Comparison of ENCODE assay signal across 1 cellular context in the genomic region with DNA sequence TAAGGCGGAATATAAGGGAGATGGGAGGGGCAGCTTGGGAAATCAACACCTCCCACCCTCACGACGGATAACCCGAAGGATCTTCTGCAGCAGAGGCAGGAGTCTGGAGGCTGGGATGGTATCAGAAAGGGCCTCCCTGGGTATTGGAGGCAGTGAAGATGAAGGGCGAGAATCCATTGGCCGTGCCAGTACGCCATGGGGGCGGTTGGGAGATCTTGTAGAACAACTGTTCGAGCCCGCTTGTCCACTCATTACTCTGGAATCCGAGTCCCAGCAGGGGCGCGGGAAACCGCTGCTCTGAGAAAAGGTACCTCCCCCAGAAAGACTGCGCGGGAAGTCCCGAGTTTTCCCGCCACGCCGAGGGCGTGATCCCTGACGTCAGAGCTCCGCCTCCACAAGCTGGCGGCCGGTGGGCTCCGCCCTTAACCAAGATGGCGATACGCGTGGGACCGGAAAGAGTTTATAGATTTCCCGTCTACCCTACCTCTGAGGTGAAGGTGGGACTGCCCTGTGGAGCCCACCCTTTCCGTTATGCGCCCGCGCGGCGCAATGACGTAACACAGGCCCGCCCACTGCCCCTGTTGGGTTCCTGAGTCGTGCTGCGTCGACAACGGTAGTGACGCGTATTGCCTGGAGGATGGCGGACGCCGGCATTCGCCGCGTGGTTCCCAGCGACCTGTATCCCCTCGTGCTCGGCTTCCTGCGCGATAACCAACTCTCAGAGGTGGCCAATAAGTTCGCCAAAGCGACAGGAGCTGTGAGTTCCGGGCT.
A peak's percentile ranks its signal among the peaks of the same experiment; 100 is the strongest.
TF ChIP-seq lines count a peak whose summit lies in the region.

A gene (plus strand): TSS at position 616 of the 771 bp plus-strand sequence. CDS start 22 bp downstream, at position 638.

TF ChIP-seq in SK-N-SH, 30 proteins besides CTCF, POLR2A, EP300 and RAD21 (continued from another document):
- TF ChIP-seq, protein P1, sequence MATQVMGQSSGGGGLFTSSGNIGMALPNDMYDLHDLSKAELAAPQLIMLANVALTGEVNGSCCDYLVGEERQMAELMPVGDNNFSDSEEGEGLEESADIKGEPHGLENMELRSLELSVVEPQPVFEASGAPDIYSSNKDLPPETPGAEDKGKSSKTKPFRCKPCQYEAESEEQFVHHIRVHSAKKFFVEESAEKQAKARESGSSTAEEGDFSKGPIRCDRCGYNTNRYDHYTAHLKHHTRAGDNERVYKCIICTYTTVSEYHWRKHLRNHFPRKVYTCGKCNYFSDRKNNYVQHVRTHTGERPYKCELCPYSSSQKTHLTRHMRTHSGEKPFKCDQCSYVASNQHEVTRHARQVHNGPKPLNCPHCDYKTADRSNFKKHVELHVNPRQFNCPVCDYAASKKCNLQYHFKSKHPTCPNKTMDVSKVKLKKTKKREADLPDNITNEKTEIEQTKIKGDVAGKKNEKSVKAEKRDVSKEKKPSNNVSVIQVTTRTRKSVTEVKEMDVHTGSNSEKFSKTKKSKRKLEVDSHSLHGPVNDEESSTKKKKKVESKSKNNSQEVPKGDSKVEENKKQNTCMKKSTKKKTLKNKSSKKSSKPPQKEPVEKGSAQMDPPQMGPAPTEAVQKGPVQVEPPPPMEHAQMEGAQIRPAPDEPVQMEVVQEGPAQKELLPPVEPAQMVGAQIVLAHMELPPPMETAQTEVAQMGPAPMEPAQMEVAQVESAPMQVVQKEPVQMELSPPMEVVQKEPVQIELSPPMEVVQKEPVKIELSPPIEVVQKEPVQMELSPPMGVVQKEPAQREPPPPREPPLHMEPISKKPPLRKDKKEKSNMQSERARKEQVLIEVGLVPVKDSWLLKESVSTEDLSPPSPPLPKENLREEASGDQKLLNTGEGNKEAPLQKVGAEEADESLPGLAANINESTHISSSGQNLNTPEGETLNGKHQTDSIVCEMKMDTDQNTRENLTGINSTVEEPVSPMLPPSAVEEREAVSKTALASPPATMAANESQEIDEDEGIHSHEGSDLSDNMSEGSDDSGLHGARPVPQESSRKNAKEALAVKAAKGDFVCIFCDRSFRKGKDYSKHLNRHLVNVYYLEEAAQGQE (IDR thresholded peaks at IDR 0.05; ENCODE audit: low read depth, low read length) = no peak
- peak; percentile 17; the same call in 1 of the 2 replicates for TF ChIP-seq TCF12 (IDR thresholded peaks at IDR 0.05)
- TF ChIP-seq FOXM1 (IDR thresholded peaks at IDR 0.05; ENCODE audit: low read depth) = no peak; the same call in 1 of the 2 replicates
- peak; percentile 75 for TF ChIP-seq SIN3A (IDR thresholded peaks at IDR 0.05; ENCODE audit: borderline replicate concordance, low read depth, low read length)
- TF ChIP-seq, protein P2, sequence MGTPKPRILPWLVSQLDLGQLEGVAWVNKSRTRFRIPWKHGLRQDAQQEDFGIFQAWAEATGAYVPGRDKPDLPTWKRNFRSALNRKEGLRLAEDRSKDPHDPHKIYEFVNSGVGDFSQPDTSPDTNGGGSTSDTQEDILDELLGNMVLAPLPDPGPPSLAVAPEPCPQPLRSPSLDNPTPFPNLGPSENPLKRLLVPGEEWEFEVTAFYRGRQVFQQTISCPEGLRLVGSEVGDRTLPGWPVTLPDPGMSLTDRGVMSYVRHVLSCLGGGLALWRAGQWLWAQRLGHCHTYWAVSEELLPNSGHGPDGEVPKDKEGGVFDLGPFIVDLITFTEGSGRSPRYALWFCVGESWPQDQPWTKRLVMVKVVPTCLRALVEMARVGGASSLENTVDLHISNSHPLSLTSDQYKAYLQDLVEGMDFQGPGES (IDR thresholded peaks at IDR 0.05; ENCODE audit: low read depth, low read length) = no peak
- peak; percentile 95 for TF ChIP-seq GABPA (IDR thresholded peaks at IDR 0.05; ENCODE audit: low read depth)
- peak; percentile 92 for TF ChIP-seq CHD2 (IDR thresholded peaks at IDR 0.05; ENCODE audit: low read length, partially characterized antibody)
- TF ChIP-seq FOSL2 (IDR thresholded peaks at IDR 0.05; ENCODE audit: borderline replicate concordance, low read depth) = peak; percentile 55
- TF ChIP-seq POLR2AphosphoS5 (IDR thresholded peaks at IDR 0.05; ENCODE audit: low read depth, low read length) = peak; percentile 98
- TF ChIP-seq JUND (IDR thresholded peaks at IDR 0.05) = peak; percentile 47; the same call in 1 of the 2 replicates
- no peak for TF ChIP-seq NFIC (IDR thresholded peaks at IDR 0.05; ENCODE audit: borderline replicate concordance)
- no peak for TF ChIP-seq RFX5 (IDR thresholded peaks at IDR 0.05; ENCODE audit: low read length)
- peak; percentile 98 for TF ChIP-seq MXI1 (IDR thresholded peaks at IDR 0.05; ENCODE audit: low read depth, low read length)
- TF ChIP-seq NRF1 (IDR thresholded peaks at IDR 0.05; ENCODE audit: low read depth, low read length) = peak; percentile 37; the same call in 1 of the 2 replicates
- TF ChIP-seq, protein P3, sequence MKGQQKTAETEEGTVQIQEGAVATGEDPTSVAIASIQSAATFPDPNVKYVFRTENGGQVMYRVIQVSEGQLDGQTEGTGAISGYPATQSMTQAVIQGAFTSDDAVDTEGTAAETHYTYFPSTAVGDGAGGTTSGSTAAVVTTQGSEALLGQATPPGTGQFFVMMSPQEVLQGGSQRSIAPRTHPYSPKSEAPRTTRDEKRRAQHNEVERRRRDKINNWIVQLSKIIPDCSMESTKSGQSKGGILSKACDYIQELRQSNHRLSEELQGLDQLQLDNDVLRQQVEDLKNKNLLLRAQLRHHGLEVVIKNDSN (IDR thresholded peaks at IDR 0.05; ENCODE audit: borderline replicate concordance, low read depth) = peak; percentile 41; the same call in 1 of the 2 replicates
- TF ChIP-seq SMC3 (IDR thresholded peaks at IDR 0.05; ENCODE audit: low read depth, low read length) = no peak
TF ChIP-seq in SK-N-SH: peak in this region for 20.
